In genomic region chr4:38166082-38166481, GRCh38 we compare ENCODE assay signal across 14 cellular contexts.
DNase-seq lines count a peak whose midpoint lies in the region; ATAC-seq and TF ChIP-seq lines count a peak whose summit lies in the region.
"Had no signal": no experiment of that assay in that cellular context is flagged by ENCODE, and none has a peak within 500 bp of the region (broad histone marks: within the 10 kb centered on the region; RNA-seq: fewer than 3 reads in every experiment).

No MANE protein-coding gene starts in this region.

- peaks cover 26 to 36% of the 10 kb centered on the region in 2 experiments for H3K4me1 ChIP-seq in HCT116 (ENCODE audit: control insufficient read depth in 1 of 2, insufficient read depth in 2 of 2, low read length in 2 of 2)
- H3K4me1 ChIP-seq in naive thymus-derived CD4-positive, alpha-beta T cell (ENCODE audit: control insufficient read depth in 2 of 2, insufficient read depth in 2 of 2, low read length in 2 of 2): peaks cover 3 to 5% of the 10 kb centered on the region in 2 donors
- H3K4me1 ChIP-seq: colonic mucosa had no signal

- H3K4me3 ChIP-seq in HCT116 (replicated peaks in 1 of 2; ENCODE audit: low read depth in 1 of 2, low read length in 2 of 2): no peak overlapping the region
- no peak overlapping the region for H3K4me3 ChIP-seq in naive thymus-derived CD4-positive, alpha-beta T cell (ENCODE audit: low read length)
- H3K4me3 ChIP-seq: colonic mucosa, skin epidermis had no signal

- no peak overlapping the region for H3K9ac ChIP-seq in HCT116 (ENCODE audit: low read length)

- peaks cover 0 to 4% of the 10 kb centered on the region in 2 experiments; a peak in 1 of 4 replicates for H3K9me3 ChIP-seq in HCT116 (ENCODE audit: control insufficient read depth in 1 of 2, insufficient read depth in 1 of 2, low read depth in 1 of 2, low read length in 2 of 2)
- no peaks in the 10 kb centered on the region for H3K9me3 ChIP-seq in naive thymus-derived CD4-positive, alpha-beta T cell (ENCODE audit: control insufficient read depth in 2 of 3, low read length in 3 of 3)
- H3K9me3 ChIP-seq: colonic mucosa had no signal

- H3K27ac Mint-ChIP-seq in naive thymus-derived CD4-positive, alpha-beta T cell: peak overlapping the region in 1 of 9 donors; percentile 60
- no peak overlapping the region for H3K27ac Mint-ChIP-seq in activated CD8-positive, alpha-beta T cell treated with anti-CD3 and anti-CD28 coated beads, Interleukin-2, amount 10 ng/mL, durations not matched to agents 7 days and 5 days
- H3K27ac Mint-ChIP-seq: stimulated activated naive CD8-positive, alpha-beta T cell treated with anti-CD3 and anti-CD28 coated beads, Interleukin-15, amount 100 ng/mL, for 72 hours had no signal

- DNase-seq in HCT116 (ENCODE audit: low read depth, low spot score) (no peak), NOMO-1 treated with DMSO at 0.1 percent for 48 hours (lab: John Stamatoyannopoulos, UW; ENCODE audit: unreplicated experiment) (peak; percentile 94), caudate nucleus (lab: John Stamatoyannopoulos, UW) (no peak), T-helper 9 cell (no peak)
- no peak for DNase-seq in naive thymus-derived CD4-positive, alpha-beta T cell
- DNase-seq in activated CD8-positive, alpha-beta T cell treated with anti-CD3 and anti-CD28 coated beads, Interleukin-2, amount 10 ng/mL, durations not matched to agents 7 days and 5 days: no peak
- DNase-seq in stimulated activated naive CD4-positive, alpha-beta T cell treated with Interleukin-2 at 50 U/mL for 16 hours (lab: John Stamatoyannopoulos, UW): no peak
- DNase-seq: activated CD8-positive, alpha-beta memory T cell treated with anti-CD3 and anti-CD28 coated beads, Interleukin-2, amount 50 U/mL, for 4 hours; colonic mucosa; NCI-H1436 treated with DMSO at 0.1 percent for 48 hours; SHP77 treated with DMSO at 0.1 percent for 48 hours; stimulated activated naive CD8-positive, alpha-beta T cell treated with anti-CD3 and anti-CD28 coated beads, Interleukin-15, amount 100 ng/mL, for 72 hours had no signal

- TF ChIP-seq RAD21 in HCT116 (IDR thresholded peaks at IDR 0.05; ENCODE audit: low read depth): peak; percentile 73

- H4K20me1 ChIP-seq in HCT116 (ENCODE audit: insufficient read depth): no peaks in the 10 kb centered on the region

- peaks cover 13 to 44% (median 23%) of the 10 kb centered on the region in 7 donors for H3K4me1 Mint-ChIP-seq in naive thymus-derived CD4-positive, alpha-beta T cell
- H3K4me1 Mint-ChIP-seq in activated CD8-positive, alpha-beta T cell treated with anti-CD3 and anti-CD28 coated beads, Interleukin-2, amount 10 ng/mL, durations not matched to agents 7 days and 5 days (ENCODE audit: low read depth): peaks cover 20% of the 10 kb centered on the region

- no peaks in the 10 kb centered on the region for H3K9me2 ChIP-seq in HCT116 (ENCODE audit: insufficient read depth)

- no peaks in the 10 kb centered on the region for H3K27me3 ChIP-seq in HCT116 (ENCODE audit: insufficient read depth, low read length)
- no peaks in the 10 kb centered on the region for H3K27me3 ChIP-seq in naive thymus-derived CD4-positive, alpha-beta T cell (ENCODE audit: control insufficient read depth in 2 of 2, insufficient read depth in 2 of 2, low read length in 2 of 2)
- H3K27me3 ChIP-seq: colonic mucosa had no signal

- CTCF ChIA-PET in HCT116 (lab: Charles Lee): no interaction called here
- CTCF ChIA-PET in naive thymus-derived CD4-positive, alpha-beta T cell (lab: Charles Lee): no interaction called here
- CTCF ChIA-PET in activated CD8-positive, alpha-beta T cell treated with anti-CD3 and anti-CD28 coated beads, Interleukin-2, amount 10 ng/mL, durations not matched to agents 7 days and 5 days (lab: Charles Lee): interaction anchor here (1.3 to 1.6 kb wide), 3 partner anchors 11 to 509 kb away, joined by 3 to 6 read pairs (median 4); no protein-coding TSS in a partner anchor

- RAD21 ChIA-PET in HCT116 (lab: Charles Lee; ENCODE audit: low non-redundant PET in 1 of 2, low total read pairs in 2 of 2, uncharacterized antibody in 2 of 2, unreplicated experiment in 2 of 2): no interaction called here

- intact Hi-C loops in HCT116 (cut with micrococcal nuclease): loop anchor here (10.0 kb wide), 2 partner anchors 191 to 689 kb away; partner anchors contain the start of gene TLR6
- intact Hi-C loops in naive thymus-derived CD4-positive, alpha-beta T cell (cut with micrococcal nuclease): no loop called here

- TF ChIP-seq POLR2A in HCT116 (IDR thresholded peaks at IDR 0.05; ENCODE audit: borderline replicate concordance, extremely low read depth, insufficient read depth, insufficient read length): no peak

- H3K4me2 ChIP-seq in HCT116 (ENCODE audit: low read length): no peak overlapping the region

- peaks cover 0 to 19% (median 0%) of the 10 kb centered on the region in 5 donors for H3K27me3 Mint-ChIP-seq in naive thymus-derived CD4-positive, alpha-beta T cell
- peaks cover 3% of the 10 kb centered on the region for H3K27me3 Mint-ChIP-seq in activated CD8-positive, alpha-beta T cell treated with anti-CD3 and anti-CD28 coated beads, Interleukin-2, amount 10 ng/mL, durations not matched to agents 7 days and 5 days (ENCODE audit: low read depth)
- H3K27me3 Mint-ChIP-seq: stimulated activated naive CD8-positive, alpha-beta T cell treated with anti-CD3 and anti-CD28 coated beads, Interleukin-15, amount 100 ng/mL, for 72 hours had no signal

- H3K9me3 Mint-ChIP-seq in naive thymus-derived CD4-positive, alpha-beta T cell: peaks cover 0 to 14% (median 5%) of the 10 kb centered on the region in 11 donors
- peaks cover 6% of the 10 kb centered on the region for H3K9me3 Mint-ChIP-seq in activated CD8-positive, alpha-beta T cell treated with anti-CD3 and anti-CD28 coated beads, Interleukin-2, amount 10 ng/mL, durations not matched to agents 7 days and 5 days (ENCODE audit: insufficient read depth)

- H3K79me2 ChIP-seq in HCT116 (ENCODE audit: insufficient read depth, low read length): no peaks in the 10 kb centered on the region

- H3K27ac ChIP-seq in HCT116 (ENCODE audit: low read depth, low read length) (no peak overlapping the region), caudate nucleus (ENCODE audit: low read depth, low read length) (peak overlapping the region; percentile 39)
- no peak overlapping the region for H3K27ac ChIP-seq in naive thymus-derived CD4-positive, alpha-beta T cell (ENCODE audit: low read depth, low read length)
- H3K27ac ChIP-seq: colonic mucosa had no signal

- POLR2A ChIA-PET in HCT116 (lab: Charles Lee): no interaction called here
- POLR2A ChIA-PET in naive thymus-derived CD4-positive, alpha-beta T cell (lab: Charles Lee): no interaction called here
- POLR2A ChIA-PET in activated CD8-positive, alpha-beta T cell treated with anti-CD3 and anti-CD28 coated beads, Interleukin-2, amount 10 ng/mL, durations not matched to agents 7 days and 5 days (lab: Charles Lee): interaction anchor here (1.0 kb wide), 1 partner anchor 37 kb away, joined by 3 read pairs; no protein-coding TSS in a partner anchor

- no TSS peak for BruUV-seq in HCT116 (replicated peaks; lab: Mats Ljungman, UMichigan)

- H3K36me3 ChIP-seq in HCT116 (ENCODE audit: control insufficient read depth in 1 of 2, insufficient read depth in 2 of 2, low read length in 2 of 2): no peaks in the 10 kb centered on the region
- H3K36me3 ChIP-seq in naive thymus-derived CD4-positive, alpha-beta T cell (ENCODE audit: control insufficient read depth in 2 of 3, insufficient read depth in 3 of 3, low read length in 3 of 3): no peaks in the 10 kb centered on the region
- H3K36me3 ChIP-seq: colonic mucosa had no signal

- no peak for ATAC-seq in HCT116
- peak; percentile 76 for ATAC-seq in naive thymus-derived CD4-positive, alpha-beta T cell
- no peak for ATAC-seq in activated CD8-positive, alpha-beta T cell treated with anti-CD3 and anti-CD28 coated beads, Interleukin-2, amount 10 ng/mL, durations not matched to agents 7 days and 5 days
- ATAC-seq: stimulated activated naive CD8-positive, alpha-beta T cell treated with anti-CD3 and anti-CD28 coated beads, Interleukin-15, amount 100 ng/mL, for 72 hours had no signal

- TF ChIP-seq CTCF in HCT116 (IDR thresholded peaks at IDR 0.05 in 2 of 3, conservative IDR thresholded peaks at IDR 0.05 in 1 of 3; ENCODE audit: borderline replicate concordance in 1 of 3, insufficient read depth in 1 of 3, low read depth in 2 of 3, low read length in 2 of 3): peak in 2 of 3 experiments; percentile 34; a peak in 3 of 6 replicates

- H2AFZ ChIP-seq in HCT116 (ENCODE audit: low read depth, low read length, poor library complexity, severe bottlenecking): no peak overlapping the region

- H3K36me3 Mint-ChIP-seq in naive thymus-derived CD4-positive, alpha-beta T cell: peaks cover 0 to 14% (median 0%) of the 10 kb centered on the region in 5 donors
- peaks cover 2% of the 10 kb centered on the region for H3K36me3 Mint-ChIP-seq in activated CD8-positive, alpha-beta T cell treated with anti-CD3 and anti-CD28 coated beads, Interleukin-2, amount 10 ng/mL, durations not matched to agents 7 days and 5 days (ENCODE audit: low read depth)
- H3K36me3 Mint-ChIP-seq: CD4-positive, CD25-positive, alpha-beta regulatory T cell had no signal

- H3K4me3 Mint-ChIP-seq in naive thymus-derived CD4-positive, alpha-beta T cell: no peak overlapping the region
- no peak overlapping the region for H3K4me3 Mint-ChIP-seq in activated CD8-positive, alpha-beta T cell treated with anti-CD3 and anti-CD28 coated beads, Interleukin-2, amount 10 ng/mL, durations not matched to agents 7 days and 5 days
- H3K4me3 Mint-ChIP-seq: CD4-positive, CD25-positive, alpha-beta regulatory T cell; stimulated activated naive CD8-positive, alpha-beta T cell treated with anti-CD3 and anti-CD28 coated beads, Interleukin-15, amount 100 ng/mL, for 72 hours had no signal

TF ChIP-seq in HCT116, 20 proteins besides CTCF, POLR2A, EP300 and RAD21:
- TF ChIP-seq, protein P1, sequence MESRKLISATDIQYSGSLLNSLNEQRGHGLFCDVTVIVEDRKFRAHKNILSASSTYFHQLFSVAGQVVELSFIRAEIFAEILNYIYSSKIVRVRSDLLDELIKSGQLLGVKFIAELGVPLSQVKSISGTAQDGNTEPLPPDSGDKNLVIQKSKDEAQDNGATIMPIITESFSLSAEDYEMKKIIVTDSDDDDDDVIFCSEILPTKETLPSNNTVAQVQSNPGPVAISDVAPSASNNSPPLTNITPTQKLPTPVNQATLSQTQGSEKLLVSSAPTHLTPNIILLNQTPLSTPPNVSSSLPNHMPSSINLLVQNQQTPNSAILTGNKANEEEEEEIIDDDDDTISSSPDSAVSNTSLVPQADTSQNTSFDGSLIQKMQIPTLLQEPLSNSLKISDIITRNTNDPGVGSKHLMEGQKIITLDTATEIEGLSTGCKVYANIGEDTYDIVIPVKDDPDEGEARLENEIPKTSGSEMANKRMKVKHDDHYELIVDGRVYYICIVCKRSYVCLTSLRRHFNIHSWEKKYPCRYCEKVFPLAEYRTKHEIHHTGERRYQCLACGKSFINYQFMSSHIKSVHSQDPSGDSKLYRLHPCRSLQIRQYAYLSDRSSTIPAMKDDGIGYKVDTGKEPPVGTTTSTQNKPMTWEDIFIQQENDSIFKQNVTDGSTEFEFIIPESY (IDR thresholded peaks at IDR 0.05; ENCODE audit: extremely low read depth, insufficient replicate concordance, low read length): no peak
